ENCODE assay signal across 1 cellular context in the genomic region with DNA sequence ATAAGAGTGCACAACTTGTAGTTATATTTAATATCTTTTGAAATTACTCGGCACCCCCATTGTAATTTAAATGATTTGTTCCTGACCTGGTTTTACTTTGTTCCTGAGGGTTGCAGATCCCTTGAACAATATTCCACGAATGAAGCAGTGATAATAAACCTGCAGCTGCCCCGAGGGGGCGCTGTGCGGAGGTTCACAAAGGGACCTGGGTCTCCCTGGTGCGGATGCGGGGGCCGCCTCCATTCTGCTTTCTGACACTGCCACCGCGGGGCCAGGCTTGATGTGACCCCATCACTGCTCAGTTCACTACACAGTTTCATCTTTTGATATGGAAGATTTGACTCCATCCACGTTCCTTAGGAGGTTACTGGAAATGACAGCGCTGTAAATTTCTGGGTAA.
A peak's percentile ranks its signal among the peaks of the same experiment; 100 is the strongest.
TF ChIP-seq lines count a peak whose summit lies in the region.

No MANE protein-coding gene starts in this region.

TF ChIP-seq in K562, 482 proteins besides CTCF, POLR2A, EP300 and RAD21 (continued from another document and continues in another):
- no peak for TF ChIP-seq HDAC1 (IDR thresholded peaks at IDR 0.05)
- TF ChIP-seq MYC (IDR thresholded peaks at IDR 0.05; ENCODE audit: low read depth, low read length) = no peak
- TF ChIP-seq MYC (CRISPR knock-in tag; IDR thresholded peaks at IDR 0.05; ENCODE audit: borderline replicate concordance, low read depth) = 0 out of 2 replicates have a peak, but pooled peaks have one; percentile 12
- TF ChIP-seq PHB2 (IDR thresholded peaks at IDR 0.05; ENCODE audit: low read depth) = no peak
- TF ChIP-seq TSC22D4 (tag; IDR thresholded peaks at IDR 0.05) = no peak
- TF ChIP-seq DMBX1 (CRISPR knock-in tag; IDR thresholded peaks at IDR 0.05; ENCODE audit: borderline replicate concordance) = 0 out of 2 replicates have a peak, but pooled peaks have one; percentile 19
- TF ChIP-seq MTA3 (IDR thresholded peaks at IDR 0.05; ENCODE audit: borderline replicate concordance) = 0 out of 2 replicates have a peak, but pooled peaks have one; percentile 14
- no peak for TF ChIP-seq YBX1 (IDR thresholded peaks at IDR 0.05)
- TF ChIP-seq DIDO1 (tag; IDR thresholded peaks at IDR 0.05; ENCODE audit: low read depth) = no peak
- TF ChIP-seq, protein P1, sequence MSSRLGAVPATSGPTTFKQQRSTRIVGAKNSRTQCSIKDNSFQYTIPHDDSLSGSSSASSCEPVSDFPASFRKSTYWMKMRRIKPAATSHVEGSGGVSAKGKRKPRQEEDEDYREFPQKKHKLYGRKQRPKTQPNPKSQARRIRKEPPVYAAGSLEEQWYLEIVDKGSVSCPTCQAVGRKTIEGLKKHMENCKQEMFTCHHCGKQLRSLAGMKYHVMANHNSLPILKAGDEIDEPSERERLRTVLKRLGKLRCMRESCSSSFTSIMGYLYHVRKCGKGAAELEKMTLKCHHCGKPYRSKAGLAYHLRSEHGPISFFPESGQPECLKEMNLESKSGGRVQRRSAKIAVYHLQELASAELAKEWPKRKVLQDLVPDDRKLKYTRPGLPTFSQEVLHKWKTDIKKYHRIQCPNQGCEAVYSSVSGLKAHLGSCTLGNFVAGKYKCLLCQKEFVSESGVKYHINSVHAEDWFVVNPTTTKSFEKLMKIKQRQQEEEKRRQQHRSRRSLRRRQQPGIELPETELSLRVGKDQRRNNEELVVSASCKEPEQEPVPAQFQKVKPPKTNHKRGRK (tag; IDR thresholded peaks at IDR 0.05) = no peak
- TF ChIP-seq SREBF2 (CRISPR knock-in tag; IDR thresholded peaks at IDR 0.05) = no peak
- peak; percentile 23; the same call in 1 of the 2 replicates for TF ChIP-seq CTBP1 (IDR thresholded peaks at IDR 0.05; ENCODE audit: borderline replicate concordance)
- no peak for TF ChIP-seq SMARCB1 (IDR thresholded peaks at IDR 0.05; ENCODE audit: insufficient read length, low read depth)
- no peak for TF ChIP-seq ZNF668 (CRISPR knock-in tag; IDR thresholded peaks at IDR 0.05)
- TF ChIP-seq FIP1L1 (IDR thresholded peaks at IDR 0.05; ENCODE audit: low read depth, low read length, poor library complexity, severe bottlenecking) = no peak
- TF ChIP-seq, protein P2, sequence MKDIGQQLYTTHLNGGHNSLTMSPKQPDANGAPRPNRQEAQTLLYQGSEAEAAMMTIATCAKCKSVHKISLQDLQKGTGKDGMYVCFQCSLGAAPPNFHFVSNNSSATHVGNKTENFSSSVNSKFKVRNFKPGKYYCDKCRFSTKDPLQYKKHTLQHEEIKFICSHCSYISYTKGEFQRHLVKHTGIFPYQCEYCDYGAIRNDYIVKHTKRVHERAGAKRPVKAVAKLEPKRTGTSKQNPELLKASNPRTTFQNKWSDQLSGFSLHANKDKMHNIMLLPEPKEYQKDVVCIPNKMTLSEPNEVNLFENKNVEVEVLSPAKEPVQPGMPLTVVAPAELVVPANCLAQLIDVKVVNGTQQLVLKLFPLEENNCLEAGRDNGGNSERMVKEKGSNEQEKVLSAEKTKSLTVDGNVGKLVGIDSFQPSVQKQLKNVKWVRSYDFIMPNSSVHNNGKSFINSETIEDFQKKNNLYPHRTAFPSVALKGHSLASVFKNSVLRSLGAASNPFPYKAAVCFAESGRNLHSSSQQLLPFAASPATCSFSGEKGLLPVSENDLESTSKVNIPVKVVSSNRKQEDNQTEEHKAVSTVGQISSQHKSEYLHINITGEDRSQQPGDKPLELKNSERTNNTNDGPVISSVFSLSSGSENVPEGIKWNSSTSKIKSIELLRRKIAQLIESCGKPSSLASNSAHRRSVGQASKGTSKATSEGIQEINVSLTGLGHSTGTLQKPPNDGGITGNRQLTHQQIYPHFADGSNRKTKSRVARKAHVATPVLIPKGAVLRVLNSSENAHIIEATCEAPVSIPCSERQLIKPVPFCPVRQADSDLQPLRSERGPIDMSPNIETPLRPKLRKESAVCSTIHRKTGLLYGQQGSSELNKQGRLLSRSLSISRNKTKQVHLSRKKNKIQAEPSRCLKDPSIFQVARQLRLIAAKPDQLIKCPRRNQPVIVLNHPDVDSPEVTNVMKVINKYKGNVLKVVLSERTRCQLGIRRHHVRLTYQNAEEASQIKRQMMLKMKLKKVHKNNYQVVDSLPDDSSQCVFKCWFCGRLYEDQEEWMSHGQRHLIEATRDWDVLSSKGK (CRISPR knock-in tag; IDR thresholded peaks at IDR 0.05) = no peak
- no peak for TF ChIP-seq ZNF830 (CRISPR knock-in tag; IDR thresholded peaks at IDR 0.05)
- TF ChIP-seq, protein P3, sequence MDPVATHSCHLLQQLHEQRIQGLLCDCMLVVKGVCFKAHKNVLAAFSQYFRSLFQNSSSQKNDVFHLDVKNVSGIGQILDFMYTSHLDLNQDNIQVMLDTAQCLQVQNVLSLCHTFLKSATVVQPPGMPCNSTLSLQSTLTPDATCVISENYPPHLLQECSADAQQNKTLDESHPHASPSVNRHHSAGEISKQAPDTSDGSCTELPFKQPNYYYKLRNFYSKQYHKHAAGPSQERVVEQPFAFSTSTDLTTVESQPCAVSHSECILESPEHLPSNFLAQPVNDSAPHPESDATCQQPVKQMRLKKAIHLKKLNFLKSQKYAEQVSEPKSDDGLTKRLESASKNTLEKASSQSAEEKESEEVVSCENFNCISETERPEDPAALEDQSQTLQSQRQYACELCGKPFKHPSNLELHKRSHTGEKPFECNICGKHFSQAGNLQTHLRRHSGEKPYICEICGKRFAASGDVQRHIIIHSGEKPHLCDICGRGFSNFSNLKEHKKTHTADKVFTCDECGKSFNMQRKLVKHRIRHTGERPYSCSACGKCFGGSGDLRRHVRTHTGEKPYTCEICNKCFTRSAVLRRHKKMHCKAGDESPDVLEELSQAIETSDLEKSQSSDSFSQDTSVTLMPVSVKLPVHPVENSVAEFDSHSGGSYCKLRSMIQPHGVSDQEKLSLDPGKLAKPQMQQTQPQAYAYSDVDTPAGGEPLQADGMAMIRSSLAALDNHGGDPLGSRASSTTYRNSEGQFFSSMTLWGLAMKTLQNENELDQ (CRISPR knock-in tag; IDR thresholded peaks at IDR 0.05; ENCODE audit: borderline replicate concordance) = no peak
- TF ChIP-seq RBM17 (IDR thresholded peaks at IDR 0.05; ENCODE audit: borderline replicate concordance, low read depth, low read length) = no peak
- TF ChIP-seq, protein P4, sequence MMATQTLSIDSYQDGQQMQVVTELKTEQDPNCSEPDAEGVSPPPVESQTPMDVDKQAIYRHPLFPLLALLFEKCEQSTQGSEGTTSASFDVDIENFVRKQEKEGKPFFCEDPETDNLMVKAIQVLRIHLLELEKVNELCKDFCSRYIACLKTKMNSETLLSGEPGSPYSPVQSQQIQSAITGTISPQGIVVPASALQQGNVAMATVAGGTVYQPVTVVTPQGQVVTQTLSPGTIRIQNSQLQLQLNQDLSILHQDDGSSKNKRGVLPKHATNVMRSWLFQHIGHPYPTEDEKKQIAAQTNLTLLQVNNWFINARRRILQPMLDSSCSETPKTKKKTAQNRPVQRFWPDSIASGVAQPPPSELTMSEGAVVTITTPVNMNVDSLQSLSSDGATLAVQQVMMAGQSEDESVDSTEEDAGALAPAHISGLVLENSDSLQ (IDR thresholded peaks at IDR 0.05) = no peak
- TF ChIP-seq LARP7 (IDR thresholded peaks at IDR 0.05) = no peak
- no peak for TF ChIP-seq NR2C2 (CRISPR knock-in tag; IDR thresholded peaks at IDR 0.05)
- TF ChIP-seq NR2C2 (tag; IDR thresholded peaks at IDR 0.05) = no peak
- TF ChIP-seq, protein P5, sequence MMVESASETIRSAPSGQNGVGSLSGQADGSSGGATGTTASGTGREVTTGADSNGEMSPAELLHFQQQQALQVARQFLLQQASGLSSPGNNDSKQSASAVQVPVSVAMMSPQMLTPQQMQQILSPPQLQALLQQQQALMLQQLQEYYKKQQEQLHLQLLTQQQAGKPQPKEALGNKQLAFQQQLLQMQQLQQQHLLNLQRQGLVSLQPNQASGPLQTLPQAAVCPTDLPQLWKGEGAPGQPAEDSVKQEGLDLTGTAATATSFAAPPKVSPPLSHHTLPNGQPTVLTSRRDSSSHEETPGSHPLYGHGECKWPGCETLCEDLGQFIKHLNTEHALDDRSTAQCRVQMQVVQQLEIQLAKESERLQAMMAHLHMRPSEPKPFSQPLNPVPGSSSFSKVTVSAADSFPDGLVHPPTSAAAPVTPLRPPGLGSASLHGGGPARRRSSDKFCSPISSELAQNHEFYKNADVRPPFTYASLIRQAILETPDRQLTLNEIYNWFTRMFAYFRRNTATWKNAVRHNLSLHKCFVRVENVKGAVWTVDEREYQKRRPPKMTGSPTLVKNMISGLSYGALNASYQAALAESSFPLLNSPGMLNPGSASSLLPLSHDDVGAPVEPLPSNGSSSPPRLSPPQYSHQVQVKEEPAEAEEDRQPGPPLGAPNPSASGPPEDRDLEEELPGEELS (CRISPR knock-in tag; IDR thresholded peaks at IDR 0.05; ENCODE audit: borderline replicate concordance) = no peak
- TF ChIP-seq NCOA1 (IDR thresholded peaks at IDR 0.05; ENCODE audit: low read depth) = no peak
- no peak for TF ChIP-seq HLTF (IDR thresholded peaks at IDR 0.05)
- no peak for TF ChIP-seq XRCC3 (IDR thresholded peaks at IDR 0.05)
- no peak for TF ChIP-seq ZBTB17 (CRISPR knock-in tag; IDR thresholded peaks at IDR 0.05)
- no peak for TF ChIP-seq PHF20 (IDR thresholded peaks at IDR 0.05; ENCODE audit: partially characterized antibody)
- TF ChIP-seq, protein P6, sequence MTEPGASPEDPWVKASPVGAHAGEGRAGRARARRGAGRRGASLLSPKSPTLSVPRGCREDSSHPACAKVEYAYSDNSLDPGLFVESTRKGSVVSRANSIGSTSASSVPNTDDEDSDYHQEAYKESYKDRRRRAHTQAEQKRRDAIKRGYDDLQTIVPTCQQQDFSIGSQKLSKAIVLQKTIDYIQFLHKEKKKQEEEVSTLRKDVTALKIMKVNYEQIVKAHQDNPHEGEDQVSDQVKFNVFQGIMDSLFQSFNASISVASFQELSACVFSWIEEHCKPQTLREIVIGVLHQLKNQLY (CRISPR knock-in tag; conservative IDR thresholded peaks at IDR 0.05) = no peak
- TF ChIP-seq NFIC (IDR thresholded peaks at IDR 0.05) = no peak
- peak in 1 of 2 experiments; percentile 74; a peak in 1 of 4 replicates for TF ChIP-seq RCOR1 (IDR thresholded peaks at IDR 0.05; ENCODE audit: borderline replicate concordance in 1 of 2, low read depth in 2 of 2, low read length in 2 of 2)
- no peak for TF ChIP-seq ESRRB (CRISPR knock-in tag; IDR thresholded peaks at IDR 0.05; ENCODE audit: borderline replicate concordance)
- TF ChIP-seq, protein P7, sequence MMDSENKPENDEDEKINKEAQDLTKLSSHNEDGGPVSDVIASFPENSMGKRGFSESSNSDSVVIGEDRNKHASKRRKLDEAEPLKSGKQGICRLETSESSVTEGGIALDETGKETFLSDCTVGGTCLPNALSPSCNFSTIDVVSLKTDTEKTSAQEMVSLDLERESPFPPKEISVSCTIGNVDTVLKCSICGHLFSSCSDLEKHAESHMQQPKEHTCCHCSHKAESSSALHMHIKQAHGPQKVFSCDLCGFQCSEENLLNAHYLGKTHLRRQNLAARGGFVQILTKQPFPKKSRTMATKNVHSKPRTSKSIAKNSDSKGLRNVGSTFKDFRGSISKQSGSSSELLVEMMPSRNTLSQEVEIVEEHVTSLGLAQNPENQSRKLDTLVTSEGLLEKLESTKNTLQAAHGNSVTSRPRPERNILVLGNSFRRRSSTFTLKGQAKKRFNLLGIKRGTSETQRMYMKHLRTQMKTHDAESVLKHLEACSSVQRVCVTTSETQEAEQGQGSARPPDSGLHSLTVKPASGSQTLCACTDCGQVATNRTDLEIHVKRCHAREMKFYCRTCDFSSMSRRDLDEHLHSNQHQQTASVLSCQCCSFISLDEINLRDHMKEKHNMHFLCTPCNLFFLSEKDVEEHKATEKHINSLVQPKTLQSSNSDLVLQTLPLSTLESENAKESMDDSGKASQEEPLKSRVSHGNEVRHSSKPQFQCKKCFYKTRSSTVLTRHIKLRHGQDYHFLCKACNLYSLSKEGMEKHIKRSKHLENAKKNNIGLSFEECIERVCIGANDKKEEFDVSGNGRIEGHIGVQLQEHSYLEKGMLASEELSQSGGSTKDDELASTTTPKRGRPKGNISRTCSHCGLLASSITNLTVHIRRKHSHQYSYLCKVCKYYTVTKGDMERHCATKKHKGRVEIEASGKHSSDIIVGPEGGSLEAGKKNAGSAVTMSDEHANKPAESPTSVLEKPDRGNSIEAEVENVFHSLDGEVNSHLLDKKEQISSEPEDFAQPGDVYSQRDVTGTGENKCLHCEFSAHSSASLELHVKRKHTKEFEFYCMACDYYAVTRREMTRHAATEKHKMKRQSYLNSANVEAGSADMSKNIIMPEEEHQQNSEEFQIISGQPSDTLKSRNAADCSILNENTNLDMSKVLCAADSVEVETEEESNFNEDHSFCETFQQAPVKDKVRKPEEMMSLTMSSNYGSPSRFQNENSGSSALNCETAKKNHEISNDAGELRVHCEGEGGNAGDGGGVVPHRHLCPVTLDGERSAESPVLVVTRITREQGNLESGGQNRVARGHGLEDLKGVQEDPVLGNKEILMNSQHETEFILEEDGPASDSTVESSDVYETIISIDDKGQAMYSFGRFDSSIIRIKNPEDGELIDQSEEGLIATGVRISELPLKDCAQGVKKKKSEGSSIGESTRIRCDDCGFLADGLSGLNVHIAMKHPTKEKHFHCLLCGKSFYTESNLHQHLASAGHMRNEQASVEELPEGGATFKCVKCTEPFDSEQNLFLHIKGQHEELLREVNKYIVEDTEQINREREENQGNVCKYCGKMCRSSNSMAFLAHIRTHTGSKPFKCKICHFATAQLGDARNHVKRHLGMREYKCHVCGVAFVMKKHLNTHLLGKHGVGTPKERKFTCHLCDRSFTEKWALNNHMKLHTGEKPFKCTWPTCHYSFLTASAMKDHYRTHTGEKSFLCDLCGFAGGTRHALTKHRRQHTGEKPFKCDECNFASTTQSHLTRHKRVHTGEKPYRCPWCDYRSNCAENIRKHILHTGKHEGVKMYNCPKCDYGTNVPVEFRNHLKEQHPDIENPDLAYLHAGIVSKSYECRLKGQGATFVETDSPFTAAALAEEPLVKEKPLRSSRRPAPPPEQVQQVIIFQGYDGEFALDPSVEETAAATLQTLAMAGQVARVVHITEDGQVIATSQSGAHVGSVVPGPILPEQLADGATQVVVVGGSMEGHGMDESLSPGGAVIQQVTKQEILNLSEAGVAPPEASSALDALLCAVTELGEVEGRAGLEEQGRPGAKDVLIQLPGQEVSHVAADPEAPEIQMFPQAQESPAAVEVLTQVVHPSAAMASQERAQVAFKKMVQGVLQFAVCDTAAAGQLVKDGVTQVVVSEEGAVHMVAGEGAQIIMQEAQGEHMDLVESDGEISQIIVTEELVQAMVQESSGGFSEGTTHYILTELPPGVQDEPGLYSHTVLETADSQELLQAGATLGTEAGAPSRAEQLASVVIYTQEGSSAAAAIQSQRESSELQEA (IDR thresholded peaks at IDR 0.05; ENCODE audit: low read depth) = no peak
- TF ChIP-seq BMI1 (IDR thresholded peaks at IDR 0.05; ENCODE audit: low read length) = peak; percentile 27; the same call in 1 of the 2 replicates
- TF ChIP-seq ZNF561 (CRISPR knock-in tag; conservative IDR thresholded peaks at IDR 0.05) = no peak
- TF ChIP-seq, protein P8, sequence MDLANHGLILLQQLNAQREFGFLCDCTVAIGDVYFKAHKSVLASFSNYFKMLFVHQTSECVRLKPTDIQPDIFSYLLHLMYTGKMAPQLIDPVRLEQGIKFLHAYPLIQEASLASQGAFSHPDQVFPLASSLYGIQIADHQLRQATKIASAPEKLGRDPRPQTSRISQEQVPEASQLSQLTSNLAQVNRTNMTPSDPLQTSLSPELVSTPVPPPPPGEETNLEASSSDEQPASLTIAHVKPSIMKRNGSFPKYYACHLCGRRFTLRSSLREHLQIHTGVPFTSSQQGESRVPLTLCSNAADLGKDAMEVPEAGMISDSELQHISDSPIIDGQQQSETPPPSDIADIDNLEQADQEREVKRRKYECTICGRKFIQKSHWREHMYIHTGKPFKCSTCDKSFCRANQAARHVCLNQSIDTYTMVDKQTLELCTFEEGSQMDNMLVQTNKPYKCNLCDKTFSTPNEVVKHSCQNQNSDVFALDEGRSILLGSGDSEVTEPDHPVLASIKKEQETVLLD (IDR thresholded peaks at IDR 0.05) = no peak
- TF ChIP-seq CREBBP (IDR thresholded peaks at IDR 0.05; ENCODE audit: low read depth, low read length) = no peak
